In the genomic region with DNA sequence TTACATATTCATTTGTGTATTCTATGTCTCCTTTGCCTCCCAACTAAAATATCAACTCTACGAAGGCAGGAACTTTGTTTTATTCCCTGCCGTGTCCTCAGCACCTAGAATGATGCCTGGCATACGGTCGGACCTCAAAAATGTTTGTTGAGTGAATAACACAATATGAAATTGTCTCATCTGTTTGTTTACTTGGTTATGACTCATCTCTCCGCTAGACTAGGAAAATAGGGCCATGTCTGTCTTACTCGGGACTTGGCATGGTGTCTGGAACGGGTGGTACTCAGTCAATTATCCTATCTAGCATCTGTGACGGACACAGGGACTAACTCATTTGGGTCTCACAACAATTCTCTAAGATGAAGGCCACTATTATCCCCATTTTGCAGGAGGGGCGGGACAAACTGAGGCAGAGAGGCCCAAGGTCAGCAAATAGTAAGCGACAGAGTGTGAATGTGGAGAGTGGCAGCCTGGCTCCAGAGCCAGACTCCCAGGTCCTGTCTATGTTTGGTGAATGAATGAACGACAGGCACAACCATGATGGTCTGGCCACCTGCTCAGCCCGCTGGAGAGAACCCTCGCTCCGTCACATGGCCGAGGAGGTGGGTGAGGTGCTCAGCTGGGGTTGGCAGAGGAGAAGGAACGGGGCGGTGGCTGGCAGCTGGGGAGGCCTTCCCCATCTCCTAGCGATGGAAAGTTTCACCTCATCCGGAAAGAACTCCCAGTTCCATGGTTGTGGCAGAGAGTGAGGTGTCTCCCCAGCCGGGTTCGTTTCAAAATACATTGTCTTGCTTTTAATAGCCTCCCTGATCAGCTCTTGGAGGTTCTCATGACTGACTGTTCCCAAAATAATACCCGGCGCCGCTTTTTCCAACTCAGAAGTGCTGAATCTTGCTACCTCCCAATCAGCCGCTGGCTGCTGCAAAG, we compare ENCODE assay signal across 18 cellular contexts. TPM values are rescaled to one million over a fixed set of nuclear protein-coding genes. Genes with fewer than 3 reads are reported as not detected.
DNase-seq lines count a peak whose midpoint lies in the region; ATAC-seq, FAIRE-seq and TF ChIP-seq lines count a peak whose summit lies in the region.
"Had no signal": no experiment of that assay in that cellular context is flagged by ENCODE, and none has a peak within 500 bp of the region (broad histone marks: within the 10 kb centered on the region; RNA-seq: fewer than 3 reads in every experiment).

No MANE protein-coding gene starts in this region.

- FAIRE-seq in GM12891 (lab: Jason Lieb, UNC), result no peak

- H3K36me3 ChIP-seq in thoracic aorta (no peaks in the 10 kb centered on the region), hepatocyte (replicated peaks; ENCODE audit: insufficient read depth, low read depth) (no peaks in the 10 kb centered on the region)

- TF ChIP-seq POLR2A in GM12891 (IDR thresholded peaks at IDR 0.05; ENCODE audit: low read depth, low read length), result no peak

- no peak overlapping the region for H2AFZ ChIP-seq in hepatocyte

- no peaks in the 10 kb centered on the region for H4K20me1 ChIP-seq in hepatocyte (ENCODE audit: insufficient read depth, poor library complexity, severe bottlenecking)

- ATAC-seq in thoracic aorta (ENCODE audit: insufficient number of reproducible peaks, low FRiP score, low read depth), result peak; percentile 34
- ATAC-seq: activated T-cell treated with anti-CD3 and anti-CD28 coated beads, Interleukin-2, amount 50 U/mL, for 72 hours; left colon; naive thymus-derived CD8-positive, alpha-beta T cell had no signal

- WGBS in hepatocyte (ENCODE audit: low lambda C conversion rate, missing lambda C conversion rate), result 91% methylated on average over 25 of the region's 25 CpGs

- H3K79me2 ChIP-seq in hepatocyte, result no peaks in the 10 kb centered on the region

- no peak overlapping the region for H3K4me2 ChIP-seq in hepatocyte

- H3K9me3 ChIP-seq in thoracic aorta, result no peaks in the 10 kb centered on the region
- H3K9me3 ChIP-seq in hepatocyte (ENCODE audit: low read depth), result no peaks in the 10 kb centered on the region

- H3K27me3 ChIP-seq in thoracic aorta (replicated peaks; ENCODE audit: insufficient read depth) (no peaks in the 10 kb centered on the region), hepatocyte (peaks cover 3% of the 10 kb centered on the region)

- no peaks in the 10 kb centered on the region for H3K9me2 ChIP-seq in hepatocyte (replicated peaks; ENCODE audit: insufficient read depth)

- H3K4me3 ChIP-seq in coronary artery (peak overlapping the region; percentile 60), thoracic aorta (peak overlapping the region; percentile 57), hepatocyte (no peak overlapping the region)
- H3K4me3 ChIP-seq: skin epidermis had no signal

- peaks cover 8 to 44% of the 10 kb centered on the region in 2 donors for H3K4me1 ChIP-seq in thoracic aorta (ENCODE audit: control insufficient read depth in 1 of 2, low read depth in 2 of 2)
- no peaks in the 10 kb centered on the region for H3K4me1 ChIP-seq in hepatocyte (ENCODE audit: insufficient read depth)

- TF ChIP-seq CTCF in coronary artery (IDR thresholded peaks at IDR 0.05) (no peak), thoracic aorta (IDR thresholded peaks at IDR 0.05) (no peak), hepatocyte (IDR thresholded peaks at IDR 0.05; ENCODE audit: poor library complexity) (no peak)

- DNase-seq in M059J (ENCODE audit: low read depth) (peak; percentile 48), coronary artery (ENCODE audit: low spot score) (no peak), lung microvascular endothelial cell (ENCODE audit: low read depth in 2 of 2) (peak; percentile 44 to 57), thoracic aorta (ENCODE audit: low spot score) (no peak), GM12891 (ENCODE audit: insufficient read length, low spot score) (no peak), NCI-H1436 (lab: John Stamatoyannopoulos, UW) (no peak), hepatocyte (ENCODE audit: low spot score) (no peak)
- DNase-seq in activated CD8-positive, alpha-beta memory T cell treated with anti-CD3 and anti-CD28 coated beads, Interleukin-2, amount 50 U/mL, for 48 hours, result no peak
- DNase-seq: activated CD4-positive, alpha-beta T cell treated with anti-CD3 and anti-CD28 coated beads, Interleukin-2, amount 10 ng/mL, durations not matched to agents 24 days and 14 days; activated T-cell treated with anti-CD3 and anti-CD28 coated beads, Interleukin-2, amount 50 U/mL, for 72 hours; CD8-positive, alpha-beta memory T cell; effector CD4-positive, alpha-beta T cell; naive thymus-derived CD8-positive, alpha-beta T cell; NCI-H146; NCI-H69; T1000 had no signal

- peak overlapping the region; percentile 33 to 77 for H3K27ac ChIP-seq in coronary artery
- peak overlapping the region; percentile 45 to 66 for H3K27ac ChIP-seq in thoracic aorta
- no peak overlapping the region for H3K27ac ChIP-seq in hepatocyte

TF ChIP-seq in GM12891, 5 proteins besides CTCF, POLR2A, EP300 and RAD21:
- no peak for TF ChIP-seq POLR2AphosphoS5 (IDR thresholded peaks at IDR 0.05; ENCODE audit: low read depth, low read length)
- no peak for TF ChIP-seq TAF1 (IDR thresholded peaks at IDR 0.05; ENCODE audit: low read depth, low read length)
- no peak for TF ChIP-seq SPI1 (IDR thresholded peaks at IDR 0.05; ENCODE audit: low read depth, low read length)
- no peak for TF ChIP-seq POU2F2 (IDR thresholded peaks at IDR 0.05; ENCODE audit: low read depth, low read length)
- TF ChIP-seq PAX5 (IDR thresholded peaks at IDR 0.05; ENCODE audit: insufficient read depth, low read length, severe bottlenecking), result no peak

RNA-seq across cellular contexts. Expression of gene NFATC2, which starts 27.6 kb away (rescaled TPM):
- 0.25 TPM in 1 of 2 replicates, not detected in the other for total RNA-seq in M059J (2014; rRNA removed; shearing (Covaris generic))
- total RNA-seq in lung microvascular endothelial cell (2.4 and 4.8 TPM in 2 replicates), thoracic aorta (10 to 100 TPM; 11.9 to 24.5 TPM), hepatocyte (4.4 and 4.9 TPM in 2 replicates)
- 0.39 TPM for polyA plus RNA-seq in GM12891 (2012; ENCODE audit: low read depth, missing spikeins)
- polyA plus RNA-seq in hepatocyte, result 8.3 and 10.3 TPM in 2 replicates

Comparison
In these comparisons a context has a peak if more than half of its experiments do, and no peak if none do; other contexts are left out.
1. DNase-seq: peak in M059J (single experiment) and lung microvascular endothelial cell (2 of 2); none in coronary artery (single experiment), thoracic aorta (single experiment), activated CD8-positive, alpha-beta memory T cell treated with anti-CD3 and anti-CD28 coated beads, Interleukin-2, amount 50 U/mL, for 48 hours (single experiment), GM12891 (single experiment), NCI-H1436 (single experiment) and hepatocyte (single experiment).